In the genomic region with DNA sequence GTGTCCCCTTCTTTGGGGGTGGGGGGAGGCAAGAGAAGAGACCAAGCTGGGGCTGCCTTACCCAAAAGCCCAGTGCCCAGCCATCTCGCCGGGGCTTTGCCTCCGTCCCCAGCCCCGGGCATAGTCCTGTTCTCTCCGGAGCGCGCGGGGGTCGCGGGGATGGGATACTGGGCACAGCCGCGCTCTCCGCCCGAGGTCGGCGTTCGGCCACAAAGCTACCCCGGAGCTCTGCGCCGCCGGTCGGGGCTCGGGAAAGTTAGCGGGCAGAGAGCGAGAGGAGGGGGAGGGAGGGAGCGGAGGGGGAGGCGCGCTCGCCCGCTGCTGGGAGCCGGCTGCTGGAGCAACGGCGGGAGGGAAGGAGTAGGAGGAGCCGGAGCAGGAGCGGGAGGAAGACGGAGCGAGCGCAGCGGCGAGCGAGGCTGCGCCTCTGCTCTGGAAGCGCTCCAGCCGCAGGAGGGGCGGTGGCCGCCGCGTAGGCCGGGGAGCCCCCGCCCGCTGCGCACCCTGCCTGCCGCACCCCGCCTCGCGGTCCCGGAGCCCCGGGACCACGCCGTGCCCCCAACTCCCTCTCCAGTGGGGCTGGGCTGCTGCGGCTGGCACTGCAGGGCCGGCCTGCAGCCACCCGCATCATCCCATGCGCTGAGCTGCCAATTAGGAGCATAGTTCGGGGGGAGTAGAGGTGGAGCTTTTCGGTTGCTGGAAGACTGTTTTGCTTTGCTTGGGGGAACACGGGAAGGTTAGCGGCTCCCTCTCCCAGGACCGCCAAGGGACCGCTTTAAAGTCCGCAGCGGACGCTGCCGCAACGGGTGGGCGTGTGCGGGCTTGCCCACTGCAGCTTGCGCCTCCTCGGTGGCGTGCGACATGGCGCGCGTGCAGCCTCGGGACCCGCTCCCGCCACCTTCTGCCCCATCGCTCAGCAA, we compare ENCODE assay signal across 9 cellular contexts. TPM values are rescaled to one million over a fixed set of nuclear protein-coding genes. Genes with fewer than 3 reads are reported as not detected.
DNase-seq lines count a peak whose midpoint lies in the region; ATAC-seq, FAIRE-seq and TF ChIP-seq lines count a peak whose summit lies in the region.
"Had no signal": no experiment of that assay in that cellular context is flagged by ENCODE, and none has a peak within 500 bp of the region (broad histone marks: within the 10 kb centered on the region; RNA-seq: fewer than 3 reads in every experiment).

A gene with protein sequence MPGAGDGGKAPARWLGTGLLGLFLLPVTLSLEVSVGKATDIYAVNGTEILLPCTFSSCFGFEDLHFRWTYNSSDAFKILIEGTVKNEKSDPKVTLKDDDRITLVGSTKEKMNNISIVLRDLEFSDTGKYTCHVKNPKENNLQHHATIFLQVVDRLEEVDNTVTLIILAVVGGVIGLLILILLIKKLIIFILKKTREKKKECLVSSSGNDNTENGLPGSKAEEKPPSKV (minus strand): TSS at position 272 of the 920 bp plus-strand sequence. CDS start 150 bp downstream, at position 122.

- no peaks in the 10 kb centered on the region for H3K36me3 Mint-ChIP-seq in HFFc6 (ENCODE audit: low read depth)

- no peaks in the 10 kb centered on the region for H3K36me3 ChIP-seq in SK-N-MC (ENCODE audit: insufficient read depth, low read length)
- no peaks in the 10 kb centered on the region for H3K36me3 ChIP-seq in ectodermal cell (ENCODE audit: control insufficient read depth, insufficient read depth, low read length)
- H3K36me3 ChIP-seq in left lung, result no peaks in the 10 kb centered on the region
- no peaks in the 10 kb centered on the region for H3K36me3 ChIP-seq in stomach

- ATAC-seq in left lung, result peak; percentile 93
- no peak for ATAC-seq in HG03135 (IDR thresholded peaks at IDR 0.05; ENCODE audit: unreplicated experiment)

- peak within 1 kb of the TSS; percentile 81 for H3K4me3 ChIP-seq in SK-N-MC
- H3K4me3 ChIP-seq in ectodermal cell (ENCODE audit: insufficient read depth, low read depth, low read length), result peak within 1 kb of the TSS; percentile 59
- peak within 1 kb of the TSS; percentile 31 to 36 for H3K4me3 ChIP-seq in left lung
- peak within 1 kb of the TSS; percentile 45 to 65 (median 54) for H3K4me3 ChIP-seq in stomach

- TF ChIP-seq POLR2A in stomach (IDR thresholded peaks at IDR 0.05), result no peak
- no peak for TF ChIP-seq POLR2A in GM12892 (IDR thresholded peaks at IDR 0.05; ENCODE audit: low read depth, low read length)

- 0 out of 2 replicates have a peak within 1 kb of the TSS, but pooled peaks have one; percentile 22 for H3K4me3 Mint-ChIP-seq in HFFc6

- DNase-seq in Ammon's horn (ENCODE audit: low spot score) (peak; percentile 85), HFFc6 (no peak), SK-N-MC (ENCODE audit: low read depth, low spot score) (no peak), left lung (peak; percentile 74 to 86), stomach (peak; percentile 65), GM12892 (ENCODE audit: insufficient read length) (no peak)

- H3K9me3 Mint-ChIP-seq in HFFc6, result no peaks in the 10 kb centered on the region

- TF ChIP-seq CTCF in HFFc6 (IDR thresholded peaks at IDR 0.05) (no peak), left lung (IDR thresholded peaks at IDR 0.05) (no peak), stomach (IDR thresholded peaks at IDR 0.05) (no peak)

- H3K4me1 Mint-ChIP-seq in HFFc6 (ENCODE audit: low read depth), result no peaks in the 10 kb centered on the region

- no peak within 1 kb of the TSS for H3K27ac Mint-ChIP-seq in HFFc6

- peaks cover 74% of the 10 kb centered on the region for H3K27me3 Mint-ChIP-seq in HFFc6 (ENCODE audit: insufficient read depth)

- no peak for TF ChIP-seq EP300 in stomach (IDR thresholded peaks at IDR 0.05)

- H3K27ac ChIP-seq in SK-N-MC (no peak within 1 kb of the TSS), ectodermal cell (ENCODE audit: insufficient read depth, low read depth, low read length, poor library complexity, severe bottlenecking) (no peak within 1 kb of the TSS), left lung (no peak within 1 kb of the TSS), stomach (peak within 1 kb of the TSS in 1 of 5 donors; percentile 43)
- H3K27ac ChIP-seq: epithelial cell of prostate had no signal

- H3K27me3 ChIP-seq in ectodermal cell (ENCODE audit: control insufficient read depth, insufficient read depth, low read length, poor library complexity, severe bottlenecking), result peaks cover 92% of the 10 kb centered on the region
- peaks cover 48 to 76% of the 10 kb centered on the region in 2 donors for H3K27me3 ChIP-seq in left lung
- H3K27me3 ChIP-seq in stomach, result peaks cover 9 to 83% (median 56%) of the 10 kb centered on the region in 3 donors

- H3K9me3 ChIP-seq in SK-N-MC (ENCODE audit: low read depth, low read length) (no peaks in the 10 kb centered on the region), ectodermal cell (ENCODE audit: control insufficient read depth, low read length) (no peaks in the 10 kb centered on the region), left lung (no peaks in the 10 kb centered on the region), stomach (no peaks in the 10 kb centered on the region)

- peaks cover 26% of the 10 kb centered on the region for H3K4me1 ChIP-seq in ectodermal cell (ENCODE audit: control insufficient read depth, insufficient read depth, low read length)
- H3K4me1 ChIP-seq in left lung, result peaks cover 8 to 31% of the 10 kb centered on the region in 2 donors
- peaks cover 15 to 40% (median 30%) of the 10 kb centered on the region in 4 donors for H3K4me1 ChIP-seq in stomach

- WGBS in ectodermal cell, 2 experiments, result 0% methylated on average over 88 of the region's 88 CpGs
- 0 to 2% (median 1%) methylated on average over 45 to 88 of the region's 88 CpGs for WGBS in stomach, 5 donors

- peak within 1 kb of the TSS; percentile 62 for H3K9ac ChIP-seq in SK-N-MC (ENCODE audit: insufficient read length)

- no peak for FAIRE-seq in GM12892 (lab: Jason Lieb, UNC)

- intact Hi-C loops in left lung (cut with DNase I) (no loop called here), stomach (cut with DNase I; ENCODE audit: low total_unique reads) (no loop called here)

RNA-seq across cellular contexts. Expression of the gene that starts here (rescaled TPM):
- under 1 TPM in 2 of 6 experiments, not detected in 4; 0.07 to 0.10 TPM for total RNA-seq in HFFc6 (2021; fragmentation: NEBNext Ultra II Directional; extraction: Animal tissue kit (Norgen Biotek cat#: 25700))
- polyA plus RNA-seq in ectodermal cell (2013, experiment 1 of 4), result 5.6 TPM
- 4.6 TPM for polyA plus RNA-seq in ectodermal cell (2013, experiment 2 of 4)
- 3.7 TPM for polyA plus RNA-seq in ectodermal cell (2013, experiment 3 of 4)
- polyA plus RNA-seq in ectodermal cell (2013, experiment 4 of 4), result 4.1 TPM
- total RNA-seq in left lung (1 to 10 TPM; 2.2 to 4.7 TPM), stomach (1 to 10 TPM in 2 of 5 donors, not detected in 3; 2.2 to 3.6 TPM)
- polyA plus RNA-seq in stomach, result 1 to 10 TPM in 2 of 3 donors, under 1 TPM in 1; 0.75 to 1.6 (median 1.2) TPM
- polyA plus RNA-seq in GM12892 (2012; ENCODE audit: missing spikeins), result 0.11 TPM

Comparison
In these comparisons a context has a peak if more than half of its experiments do, and no peak if none do; other contexts are left out.
1. DNase-seq: peak in Ammon's horn (single experiment), left lung (2 of 2) and stomach (single experiment); none in HFFc6 (single experiment), SK-N-MC (single experiment) and GM12892 (single experiment).
2. Peak in every context shown above with its lines, with median percentiles within 50 percentile points of each other: H3K4me3 ChIP-seq.